ENCODE assay signal across 20 cellular contexts in the genomic region with DNA sequence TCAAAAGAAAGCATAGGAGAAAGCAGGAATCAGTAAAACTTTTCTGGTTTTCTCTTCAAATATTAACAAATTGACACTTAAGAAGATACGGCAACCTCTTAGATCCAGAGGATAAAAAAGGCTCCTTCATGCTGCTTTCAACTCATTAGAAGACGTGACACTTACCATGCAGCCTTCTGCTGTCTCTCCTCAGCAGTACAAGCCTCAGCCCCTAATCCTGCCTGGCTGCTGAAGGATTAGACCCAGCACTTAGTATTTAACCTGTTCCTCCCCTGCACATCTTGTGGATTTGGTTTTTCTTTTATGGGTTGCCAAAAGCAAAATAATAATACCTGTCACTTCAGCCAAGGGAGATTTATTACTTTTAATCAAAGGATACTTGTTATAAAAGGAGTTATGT.
A peak's percentile ranks its signal among the peaks of the same experiment; 100 is the strongest.
DNase-seq lines count a peak whose midpoint lies in the region; ATAC-seq, FAIRE-seq and TF ChIP-seq lines count a peak whose summit lies in the region.
"Had no signal": no experiment of that assay in that cellular context is flagged by ENCODE, and none has a peak within 500 bp of the region (broad histone marks: within the 10 kb centered on the region; RNA-seq: fewer than 3 reads in every experiment).

No MANE protein-coding gene starts in this region.

- H3K27ac ChIP-seq in H1 (ENCODE audit: low read depth, low read length) = no peak overlapping the region
- H3K27ac ChIP-seq: HL-60, KMS-11 had no signal

- H3K23me2 ChIP-seq in H1 (ENCODE audit: low read depth, low read length) = no peaks in the 10 kb centered on the region

- no peaks in the 10 kb centered on the region for H4K20me1 ChIP-seq in H1 (replicated peaks in 1 of 2; ENCODE audit: control insufficient read depth in 1 of 2, insufficient read depth in 2 of 2, low read length in 2 of 2)

- no peak overlapping the region for H4K91ac ChIP-seq in H1 (replicated peaks; ENCODE audit: insufficient read length, low read length)

- CTCF ChIA-PET in H1 (lab: Charles Lee; ENCODE audit: partially characterized antibody) = interaction anchor here (0.6 kb wide), 1 partner anchor 11 kb away, joined by 3 read pairs; no protein-coding TSS in a partner anchor

- no peak overlapping the region for H3K14ac ChIP-seq in H1 (ENCODE audit: insufficient read length)

- H3K4me3 ChIP-seq in H1 (ENCODE audit: extremely low read depth in 1 of 4, insufficient read depth in 2 of 4, low read depth in 3 of 4, low read length in 4 of 4) = no peak overlapping the region

- no peak for TF ChIP-seq CTCF in H1 (IDR thresholded peaks at IDR 0.05; ENCODE audit: control extremely low read depth in 1 of 3, insufficient read depth in 1 of 3, low read depth in 1 of 3, low read length in 3 of 3)

- no peak for TF ChIP-seq POLR2A in H1 (IDR thresholded peaks at IDR 0.05; ENCODE audit: control extremely low read depth in 1 of 2, low read depth in 2 of 2, low read length in 2 of 2)

- H4K8ac ChIP-seq in H1 (ENCODE audit: extremely low read depth, insufficient read depth, low read length) = no peak overlapping the region

- no peak for TF ChIP-seq EP300 in H1 (IDR thresholded peaks at IDR 0.05; ENCODE audit: borderline replicate concordance in 1 of 2, low read depth in 2 of 2, low read length in 2 of 2)

- no peak overlapping the region for H3K18ac ChIP-seq in H1 (ENCODE audit: extremely low read depth, low read length)

- DNase-seq in H1 (ENCODE audit: low read depth in 1 of 2, low spot score in 2 of 2) = no peak
- no peak for DNase-seq in RCC 7860 (ENCODE audit: low spot score)
- no peak for DNase-seq in stimulated activated naive CD8-positive, alpha-beta T cell treated with anti-CD3 and anti-CD28 coated beads, Interleukin-15, Interleukin-2, amounts not matched to agents 100 U/mL and 50 U/mL, for 24 hours
- DNase-seq: ACHN; BE2C; C1 segment of cervical spinal cord; CD4-positive, CD25-positive, alpha-beta regulatory T cell; CD8-positive, alpha-beta memory T cell; COR-L47; DMS79 treated with DMSO at 0.1 percent for 48 hours; GOT3; H9 had no signal

- no peak for ATAC-seq in HG03159 (IDR thresholded peaks at IDR 0.05; ENCODE audit: unreplicated experiment)
- no peak for ATAC-seq in stimulated activated naive CD8-positive, alpha-beta T cell treated with anti-CD3 and anti-CD28 coated beads, Interleukin-15, Interleukin-2, amounts not matched to agents 100 U/mL and 50 U/mL, for 24 hours
- no peak for ATAC-seq in HG02623 (IDR thresholded peaks at IDR 0.05; ENCODE audit: unreplicated experiment)

- H3K4me1 ChIP-seq in H1 (replicated peaks in 1 of 4; ENCODE audit: control insufficient read depth in 3 of 4, insufficient read depth in 4 of 4, low read length in 3 of 4) = no peaks in the 10 kb centered on the region
- H3K4me1 ChIP-seq: BE2C had no signal

- no peak overlapping the region for H3K9ac ChIP-seq in H1 (replicated peaks in 1 of 4; ENCODE audit: extremely low read depth in 1 of 4, low read depth in 3 of 4, low read length in 3 of 4)
- H3K9ac ChIP-seq: KMS-11 had no signal

- H3K27me3 ChIP-seq in H1 (replicated peaks in 1 of 4; ENCODE audit: control insufficient read depth in 3 of 4, extremely low read depth in 1 of 4, insufficient read depth in 3 of 4, low read length in 3 of 4) = no peaks in the 10 kb centered on the region
- H3K27me3 ChIP-seq: BE2C had no signal

- no peak overlapping the region for H2BK12ac ChIP-seq in H1 (ENCODE audit: low read depth, low read length)

- no peak overlapping the region for H3K4ac ChIP-seq in H1 (replicated peaks; ENCODE audit: insufficient read length, low read depth, low read length)

- H3K23ac ChIP-seq in H1 (ENCODE audit: insufficient read length) = no peak overlapping the region

- H3K36me3 ChIP-seq in H1 (ENCODE audit: control insufficient read depth in 2 of 4, insufficient read depth in 4 of 4, low read length in 3 of 4) = no peaks in the 10 kb centered on the region
- H3K36me3 ChIP-seq: BE2C had no signal

- H2AFZ ChIP-seq in H1 (ENCODE audit: low read length) = no peak overlapping the region

- no peak overlapping the region for H2BK120ac ChIP-seq in H1 (replicated peaks; ENCODE audit: low read depth, low read length)

- FAIRE-seq in G401.6 (lab: Jason Lieb, UNC) (peak; percentile 86), TTC549 (lab: Jason Lieb, UNC) (peak; percentile 98), H1 (lab: Jason Lieb, UNC) (peak; percentile 7), RCC 7860 (lab: Jason Lieb, UNC) (no peak)
- FAIRE-seq: A204.1, GM12891 had no signal

- no peak overlapping the region for H2AK5ac ChIP-seq in H1 (ENCODE audit: low read depth, low read length)

- no peak overlapping the region for H3K4me2 ChIP-seq in H1 (ENCODE audit: insufficient read depth in 1 of 2, low read depth in 2 of 2, low read length in 2 of 2)
- H3K4me2 ChIP-seq: KMS-11 had no signal

- no peak overlapping the region for H3K56ac ChIP-seq in H1 (replicated peaks; ENCODE audit: insufficient read length, low read depth, low read length)

- H3K79me1 ChIP-seq in H1 (ENCODE audit: low read depth, low read length) = no peaks in the 10 kb centered on the region

- POLR2A ChIA-PET in H1 (lab: Charles Lee; ENCODE audit: partially characterized antibody) = no interaction called here

- no peak for TF ChIP-seq RAD21 in H1 (IDR thresholded peaks at IDR 0.05 in 1 of 2, conservative IDR thresholded peaks at IDR 0.05 in 1 of 2; ENCODE audit: low read depth in 2 of 2, low read length in 2 of 2)

- H3K9me3 ChIP-seq in H1 (ENCODE audit: insufficient read depth in 2 of 2, low read depth in 1 of 2, low read length in 1 of 2) = peaks cover 0 to 2% of the 10 kb centered on the region in 2 experiments; a peak in 2 of 4 replicates
- H3K9me3 ChIP-seq: BE2C had no signal

- no peaks in the 10 kb centered on the region for H3K79me2 ChIP-seq in H1 (ENCODE audit: control insufficient read depth in 1 of 2, insufficient read depth in 2 of 2, low read length in 2 of 2)

- WGBS in H1 (ENCODE audit: extremely low coverage in 1 of 2, insufficient coverage in 1 of 2, insufficient read length in 1 of 2, insufficient replicate concordance in 2 of 2, low coverage in 1 of 2, low lambda C conversion rate in 2 of 2, missing lambda C conversion rate in 1 of 2), 2 experiments = 91% methylated on average over 2 of the region's 2 CpGs; no CpG with 5 or more reads in 1 of the 2 experiments

- H2BK5ac ChIP-seq in H1 (ENCODE audit: low read depth, low read length) = no peak overlapping the region

- no peak overlapping the region for H2BK20ac ChIP-seq in H1 (ENCODE audit: low read length)

- H4K5ac ChIP-seq in H1 (ENCODE audit: insufficient read length, low read depth, low read length) = no peak overlapping the region

- no peak overlapping the region for H2BK15ac ChIP-seq in H1 (ENCODE audit: low read length)

TF ChIP-seq in H1, 55 proteins besides CTCF, POLR2A, EP300 and RAD21 (continues in another document):
- TF ChIP-seq GTF2F1 (IDR thresholded peaks at IDR 0.05; ENCODE audit: borderline replicate concordance, low read depth, low read length) (no peak), KDM4A (IDR thresholded peaks at IDR 0.05; ENCODE audit: low read depth, low read length, severe bottlenecking) (no peak), SP4 (IDR thresholded peaks at IDR 0.05; ENCODE audit: low read length) (no peak), TAF1 (IDR thresholded peaks at IDR 0.05; ENCODE audit: low read depth, low read length) (no peak), JUN (IDR thresholded peaks at IDR 0.05; ENCODE audit: low read depth, low read length) (no peak), BACH1 (IDR thresholded peaks at IDR 0.05; ENCODE audit: low read length) (no peak), PHF8 (conservative IDR thresholded peaks at IDR 0.05; ENCODE audit: low read depth, low read length) (no peak)
- TF ChIP-seq, protein P1, sequence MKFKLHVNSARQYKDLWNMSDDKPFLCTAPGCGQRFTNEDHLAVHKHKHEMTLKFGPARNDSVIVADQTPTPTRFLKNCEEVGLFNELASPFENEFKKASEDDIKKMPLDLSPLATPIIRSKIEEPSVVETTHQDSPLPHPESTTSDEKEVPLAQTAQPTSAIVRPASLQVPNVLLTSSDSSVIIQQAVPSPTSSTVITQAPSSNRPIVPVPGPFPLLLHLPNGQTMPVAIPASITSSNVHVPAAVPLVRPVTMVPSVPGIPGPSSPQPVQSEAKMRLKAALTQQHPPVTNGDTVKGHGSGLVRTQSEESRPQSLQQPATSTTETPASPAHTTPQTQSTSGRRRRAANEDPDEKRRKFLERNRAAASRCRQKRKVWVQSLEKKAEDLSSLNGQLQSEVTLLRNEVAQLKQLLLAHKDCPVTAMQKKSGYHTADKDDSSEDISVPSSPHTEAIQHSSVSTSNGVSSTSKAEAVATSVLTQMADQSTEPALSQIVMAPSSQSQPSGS (IDR thresholded peaks at IDR 0.05; ENCODE audit: low read length) = no peak
